Comparison of ENCODE assay signal across 11 cellular contexts in the genomic region with DNA sequence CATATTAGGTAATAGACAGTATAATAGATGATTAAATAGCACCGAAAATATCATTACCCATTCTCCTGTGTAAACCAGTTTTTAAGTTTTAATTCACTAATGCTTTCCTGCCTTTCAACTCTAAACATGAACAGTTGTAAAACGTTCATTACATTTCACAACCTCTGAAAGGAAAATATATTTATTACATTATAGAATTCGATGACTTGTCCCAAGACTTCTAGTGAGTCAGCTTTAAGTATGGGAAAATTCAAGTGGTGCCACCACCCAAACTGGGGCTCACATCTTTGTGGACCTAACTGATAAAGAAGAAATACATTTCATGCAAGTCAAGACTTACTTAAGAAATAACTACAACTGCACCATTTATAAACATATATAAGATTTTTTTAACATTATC. TPM values are rescaled to one million over a fixed set of nuclear protein-coding genes. Genes with fewer than 3 reads are reported as not detected.
DNase-seq lines count a peak whose midpoint lies in the region; ATAC-seq and TF ChIP-seq lines count a peak whose summit lies in the region.
"Had no signal": no experiment of that assay in that cellular context is flagged by ENCODE, and none has a peak within 500 bp of the region (broad histone marks: within the 10 kb centered on the region; RNA-seq: fewer than 3 reads in every experiment).

No MANE protein-coding gene starts in this region.

- H3K27me3 ChIP-seq in BE2C: no peaks in the 10 kb centered on the region
- no peaks in the 10 kb centered on the region for H3K27me3 ChIP-seq in iPS-15b (ENCODE audit: control insufficient read depth, insufficient read depth, low read length)

- peaks cover 47% of the 10 kb centered on the region for H3K4me1 Mint-ChIP-seq in activated naive CD8-positive, alpha-beta T cell treated with anti-CD3 and anti-CD28 coated beads, Interleukin-2, amount 50 U/mL, for 24 hours

- no peak overlapping the region for H3K27ac Mint-ChIP-seq in activated naive CD8-positive, alpha-beta T cell treated with anti-CD3 and anti-CD28 coated beads, Interleukin-2, amount 50 U/mL, for 24 hours

- no peak overlapping the region for H3K9ac ChIP-seq in iPS-15b (ENCODE audit: low read depth, low read length)

- H3K4me3 Mint-ChIP-seq in activated naive CD8-positive, alpha-beta T cell treated with anti-CD3 and anti-CD28 coated beads, Interleukin-2, amount 50 U/mL, for 24 hours: peak overlapping the region; percentile 97

- TF ChIP-seq CTCF in BE2C (IDR thresholded peaks at IDR 0.05; ENCODE audit: low read depth, low read length): no peak

- H3K36me3 ChIP-seq in BE2C (peaks cover 14% of the 10 kb centered on the region), iPS-15b (ENCODE audit: control insufficient read depth, insufficient read depth, low read length) (no peaks in the 10 kb centered on the region)

- peaks cover 48% of the 10 kb centered on the region for H3K36me3 Mint-ChIP-seq in activated naive CD8-positive, alpha-beta T cell treated with anti-CD3 and anti-CD28 coated beads, Interleukin-2, amount 50 U/mL, for 24 hours (ENCODE audit: low read depth)

- DNase-seq in BE2C (no peak), HS-5 (ENCODE audit: low read depth) (peak; percentile 37), DMS79 (lab: John Stamatoyannopoulos, UW) (no peak)
- no peak for DNase-seq in activated naive CD8-positive, alpha-beta T cell treated with anti-CD3 and anti-CD28 coated beads, Interleukin-2, amount 50 U/mL, for 24 hours
- no peak for DNase-seq in stimulated activated CD4-positive, alpha-beta T cell treated with anti-CD3 and anti-CD28 coated beads, Interleukin-1b, Interleukin-23, amount 100 ng/mL, for 48 hours
- DNase-seq: activated CD4-positive, alpha-beta T cell treated with anti-CD3 and anti-CD28 coated beads for 1 hour; NCI-H82; right cardiac atrium had no signal

- H3K4me1 ChIP-seq in BE2C (peaks cover 3% of the 10 kb centered on the region; the same call in 1 of the 2 replicates), iPS-15b (ENCODE audit: control insufficient read depth, insufficient read depth, low read length) (peaks cover 8% of the 10 kb centered on the region)

- ATAC-seq in activated naive CD8-positive, alpha-beta T cell treated with anti-CD3 and anti-CD28 coated beads, Interleukin-2, amount 50 U/mL, for 24 hours: no peak
- ATAC-seq in HG02763 (IDR thresholded peaks at IDR 0.05; ENCODE audit: unreplicated experiment): no peak
- ATAC-seq in GM18870 (IDR thresholded peaks at IDR 0.05; ENCODE audit: unreplicated experiment): no peak
- ATAC-seq: right cardiac atrium had no signal

- H3K4me3 ChIP-seq in BE2C (ENCODE audit: low read depth, low read length) (peak overlapping the region; percentile 80), iPS-15b (ENCODE audit: low read depth, low read length) (peak overlapping the region; percentile 99)

- H3K9me3 Mint-ChIP-seq in activated naive CD8-positive, alpha-beta T cell treated with anti-CD3 and anti-CD28 coated beads, Interleukin-2, amount 50 U/mL, for 24 hours: no peaks in the 10 kb centered on the region

- H3K9me3 ChIP-seq in BE2C (peaks cover 5% of the 10 kb centered on the region; the same call in 1 of the 2 replicates), iPS-15b (ENCODE audit: control insufficient read depth, insufficient read depth, low read length) (no peaks in the 10 kb centered on the region)

- no peaks in the 10 kb centered on the region for H3K27me3 Mint-ChIP-seq in activated naive CD8-positive, alpha-beta T cell treated with anti-CD3 and anti-CD28 coated beads, Interleukin-2, amount 50 U/mL, for 24 hours

RNA-seq across cellular contexts. Expression of a gene that starts 2.0 kb away (rescaled TPM):
- polyA plus RNA-seq in BE2C (2012; ENCODE audit: insufficient read depth, insufficient read length, low read depth): 8.0 TPM

RNA-seq across cellular contexts. Expression of a gene that starts 48.1 kb away (rescaled TPM):
- polyA plus RNA-seq in BE2C (2012; ENCODE audit: insufficient read depth, insufficient read length, low read depth): 24.7 TPM

RNA-seq across cellular contexts. Expression of a gene that starts 48.5 kb away (rescaled TPM):
- polyA plus RNA-seq in BE2C (2012; ENCODE audit: insufficient read depth, insufficient read length, low read depth): 14.2 TPM
